Comparison of ENCODE assay signal across 8 cellular contexts in genomic region chr13:45055198-45055901, GRCh38.
DNase-seq lines count a peak whose midpoint lies in the region; ATAC-seq and TF ChIP-seq lines count a peak whose summit lies in the region.

No MANE protein-coding gene starts in this region.

- no peak overlapping the region for H3K4me3 Mint-ChIP-seq in activated naive CD4-positive, alpha-beta T cell treated with anti-CD3 and anti-CD28 coated beads, Interleukin-2, amount 10 ng/mL, durations not matched to agents 7 days and 5 days

- H3K9me3 ChIP-seq in left lung (no peaks in the 10 kb centered on the region), aorta (ENCODE audit: control insufficient read depth, low read length) (no peaks in the 10 kb centered on the region)

- H3K27ac ChIP-seq in left lung (peak overlapping the region in 1 of 2 donors; percentile 16), substantia nigra (ENCODE audit: low read depth, low read length, poor library complexity, severe bottlenecking) (peak overlapping the region; percentile 62), aorta (ENCODE audit: low read depth in 1 of 2, low read length in 2 of 2) (no peak overlapping the region)

- H3K4me1 ChIP-seq in left lung (peaks cover 0 to 6% of the 10 kb centered on the region in 2 donors), aorta (ENCODE audit: control insufficient read depth in 1 of 2, insufficient read depth in 2 of 2, low read length in 2 of 2) (no peaks in the 10 kb centered on the region)

- intact Hi-C loops in left lung (cut with DNase I) (loop anchor here in 1 of 2 donors (10.0 kb wide), 1 partner anchor 249 kb away; no protein-coding TSS in a partner anchor), aorta (cut with DNase I) (loop anchor here in 1 of 2 donors (2.0 kb wide), 1 partner anchor 61 kb away; no protein-coding TSS in a partner anchor)

- no peaks in the 10 kb centered on the region for H3K9me3 Mint-ChIP-seq in activated naive CD4-positive, alpha-beta T cell treated with anti-CD3 and anti-CD28 coated beads, Interleukin-2, amount 10 ng/mL, durations not matched to agents 7 days and 5 days

- no peak overlapping the region for H3K27ac Mint-ChIP-seq in activated naive CD4-positive, alpha-beta T cell treated with anti-CD3 and anti-CD28 coated beads, Interleukin-2, amount 10 ng/mL, durations not matched to agents 7 days and 5 days

- H3K36me3 ChIP-seq in left lung (no peaks in the 10 kb centered on the region), aorta (ENCODE audit: control insufficient read depth in 1 of 2, insufficient read depth in 2 of 2, low read length in 1 of 2) (no peaks in the 10 kb centered on the region)

- H3K4me3 ChIP-seq in left lung (no peak overlapping the region), aorta (ENCODE audit: low read length in 2 of 2) (no peak overlapping the region)

- H3K36me3 Mint-ChIP-seq in activated naive CD4-positive, alpha-beta T cell treated with anti-CD3 and anti-CD28 coated beads, Interleukin-2, amount 10 ng/mL, durations not matched to agents 7 days and 5 days: no peaks in the 10 kb centered on the region

- CTCF ChIA-PET in activated naive CD4-positive, alpha-beta T cell treated with anti-CD3 and anti-CD28 coated beads, Interleukin-2, amount 10 ng/mL, durations not matched to agents 7 days and 5 days (lab: Charles Lee): interaction anchor here (1.2 kb wide), 1 partner anchor 254 kb away, joined by 3 read pairs; no protein-coding TSS in a partner anchor

- peak; percentile 71 for ATAC-seq in GM18909 (IDR thresholded peaks at IDR 0.05; ENCODE audit: poor library complexity, unreplicated experiment)
- peak; percentile 72 for ATAC-seq in left lung
- no peak for ATAC-seq in aorta (ENCODE audit: low FRiP score)

- H3K4me1 Mint-ChIP-seq in activated naive CD4-positive, alpha-beta T cell treated with anti-CD3 and anti-CD28 coated beads, Interleukin-2, amount 10 ng/mL, durations not matched to agents 7 days and 5 days: peaks cover 12% of the 10 kb centered on the region

- DNase-seq in A172 (ENCODE audit: low spot score): peak; percentile 86
- peak; percentile 95 for DNase-seq in HT1080 (ENCODE audit: low read depth)
- DNase-seq in activated naive CD4-positive, alpha-beta T cell treated with anti-CD3 and anti-CD28 coated beads, Interleukin-2, amount 10 ng/mL, durations not matched to agents 7 days and 5 days: peak; percentile 30
- no peak for DNase-seq in left lung
- no peak for DNase-seq in substantia nigra (lab: John Stamatoyannopoulos, UW)
- DNase-seq in aorta: no peak
- DNase-seq in foreskin melanocyte: no peak

- H3K27me3 ChIP-seq in left lung: no peaks in the 10 kb centered on the region
- no peaks in the 10 kb centered on the region for H3K27me3 ChIP-seq in aorta (ENCODE audit: control insufficient read depth in 1 of 2, insufficient read depth in 2 of 2, low read length in 1 of 2)

- TF ChIP-seq CTCF in left lung (IDR thresholded peaks at IDR 0.05): no peak

- WGBS in aorta, 2 donors: 45 to 50% methylated on average over 8 of the region's 8 CpGs

- peaks cover 34% of the 10 kb centered on the region for H3K27me3 Mint-ChIP-seq in activated naive CD4-positive, alpha-beta T cell treated with anti-CD3 and anti-CD28 coated beads, Interleukin-2, amount 10 ng/mL, durations not matched to agents 7 days and 5 days

Comparison
In these comparisons a context has a peak if more than half of its experiments do, and no peak if none do; other contexts are left out.
1. DNase-seq: peak in A172 (single experiment), HT1080 (single experiment) and activated naive CD4-positive, alpha-beta T cell treated with anti-CD3 and anti-CD28 coated beads, Interleukin-2, amount 10 ng/mL, durations not matched to agents 7 days and 5 days (single experiment); none in left lung (0 of 2), substantia nigra (0 of 49), aorta (0 of 2) and foreskin melanocyte (single experiment).